8 cellular contexts compared by ENCODE assay signal in genomic region chr17:82497483-82498405, GRCh38. TPM values are rescaled to one million over a fixed set of nuclear protein-coding genes. Genes with fewer than 3 reads are reported as not detected.
DNase-seq lines count a peak whose midpoint lies in the region; ATAC-seq, FAIRE-seq and TF ChIP-seq lines count a peak whose summit lies in the region.

No MANE protein-coding gene starts in this region.

- 62% methylated on average over 51 of the region's 66 CpGs for WGBS in A549 (ENCODE audit: missing lambda C conversion rate)
- WGBS in right lobe of liver (ENCODE audit: insufficient coverage, low coverage, low lambda C conversion rate, missing lambda C conversion rate) = 24% methylated on average over 22 of the region's 66 CpGs

- no peak for TF ChIP-seq RAD21 in A549 (conservative IDR thresholded peaks at IDR 0.05 in 1 of 2, IDR thresholded peaks at IDR 0.05 in 1 of 2)

- TF ChIP-seq CTCF in A549 (IDR thresholded peaks at IDR 0.05) (no peak), GM13976 (IDR thresholded peaks at IDR 0.05; ENCODE audit: borderline replicate concordance, control extremely low read depth, extremely low read depth, insufficient read depth, missing control alignments) (no peak), choroid plexus epithelial cell (conservative IDR thresholded peaks at IDR 0.05; ENCODE audit: low read depth, low read length) (no peak), right lobe of liver (IDR thresholded peaks at IDR 0.05) (no peak)

- no peak for FAIRE-seq in A549 (lab: Jason Lieb, UNC)

- TF ChIP-seq POLR2A in A549 (IDR thresholded peaks at IDR 0.05; ENCODE audit: low read length) (no peak), right lobe of liver (IDR thresholded peaks at IDR 0.05) (no peak)

- H3K36me3 ChIP-seq in right lobe of liver = no peaks in the 10 kb centered on the region

- no peaks in the 10 kb centered on the region for H3K27me3 ChIP-seq in right lobe of liver

- H3K36me3 Mint-ChIP-seq in stimulated activated naive B cell treated with anti-CD40 and anti-IgM and Interleukin-4, amounts not matched to agents 10 μg/mL and 1 μg/mL and 100 μg/mL, for 72 hours = peaks cover 2 to 9% of the 10 kb centered on the region in 2 donors

- H3K4me3 Mint-ChIP-seq in stimulated activated naive B cell treated with anti-CD40 and anti-IgM and Interleukin-4, amounts not matched to agents 10 μg/mL and 1 μg/mL and 100 μg/mL, for 72 hours = peak overlapping the region; percentile 84 to 88

- intact Hi-C loops in right lobe of liver (cut with DNase I) = no loop called here

- TF ChIP-seq EP300 in A549 (IDR thresholded peaks at IDR 0.05) = no peak

- DNase-seq in A549 (ENCODE audit: low read depth in 1 of 2, low spot score in 1 of 2) = peak in 1 of 2 experiments; percentile 48
- peak; percentile 60 for DNase-seq in GM13976 (ENCODE audit: low spot score)
- no peak for DNase-seq in Jurkat, Clone E6-1 (ENCODE audit: low read depth, low spot score)
- DNase-seq in UCSD-AML1 (lab: John Stamatoyannopoulos, UW; ENCODE audit: unreplicated experiment) = peak; percentile 55
- DNase-seq in choroid plexus epithelial cell (ENCODE audit: low read depth) = peak; percentile 35
- DNase-seq in right lobe of liver = peak in 1 of 3 donors; percentile 49
- peak; percentile 34 for DNase-seq in stimulated activated naive B cell treated with anti-CD40 and anti-IgM and Interleukin-4, amounts not matched to agents 10 μg/mL and 1 μg/mL and 100 μg/mL, for 72 hours

- H3K9me3 Mint-ChIP-seq in stimulated activated naive B cell treated with anti-CD40 and anti-IgM and Interleukin-4, amounts not matched to agents 10 μg/mL and 1 μg/mL and 100 μg/mL, for 72 hours = no peaks in the 10 kb centered on the region

- H3K4me1 Mint-ChIP-seq in stimulated activated naive B cell treated with anti-CD40 and anti-IgM and Interleukin-4, amounts not matched to agents 10 μg/mL and 1 μg/mL and 100 μg/mL, for 72 hours = peaks cover 23 to 41% of the 10 kb centered on the region in 2 donors

- H3K27ac Mint-ChIP-seq in stimulated activated naive B cell treated with anti-CD40 and anti-IgM and Interleukin-4, amounts not matched to agents 10 μg/mL and 1 μg/mL and 100 μg/mL, for 72 hours = peak overlapping the region; percentile 89

- H3K27ac ChIP-seq in A549 (peak overlapping the region; percentile 76 to 86), right lobe of liver (peak overlapping the region; percentile 44 to 77 (median 50))

- peaks cover 0 to 6% of the 10 kb centered on the region in 2 donors for H3K27me3 Mint-ChIP-seq in stimulated activated naive B cell treated with anti-CD40 and anti-IgM and Interleukin-4, amounts not matched to agents 10 μg/mL and 1 μg/mL and 100 μg/mL, for 72 hours

- H3K4me2 ChIP-seq in A549 = peak overlapping the region; percentile 95

- H3K4me3 ChIP-seq in A549 (peak overlapping the region; percentile 54), choroid plexus epithelial cell (ENCODE audit: low read depth, low read length) (peak overlapping the region; percentile 60), right lobe of liver (peak overlapping the region; percentile 50 to 67 (median 52))
- peak overlapping the region; percentile 60 for H3K4me3 ChIP-seq in Jurkat, Clone E6-1 (ENCODE audit: low read length)

- peak; percentile 5 to 14; a peak in 4 of 6 replicates for ATAC-seq in A549
- peak; percentile 7 to 52 (median 40) for ATAC-seq in right lobe of liver
- peak; percentile 26 to 44 for ATAC-seq in stimulated activated naive B cell treated with anti-CD40 and anti-IgM and Interleukin-4, amounts not matched to agents 10 μg/mL and 1 μg/mL and 100 μg/mL, for 72 hours (replicated peaks)
- no peak for ATAC-seq in HG03135 (IDR thresholded peaks at IDR 0.05; ENCODE audit: unreplicated experiment)

- in situ Hi-C loops in GM13976 (cut with MboI; ENCODE audit: low sequenced_read_pairs, unreplicated experiment) = no loop called here

- H3K4me1 ChIP-seq in A549 = peaks cover 25% of the 10 kb centered on the region
- H3K4me1 ChIP-seq in right lobe of liver = peaks cover 0 to 8% (median 3%) of the 10 kb centered on the region in 4 donors

- no peaks in the 10 kb centered on the region for H3K9me3 ChIP-seq in A549
- H3K9me3 ChIP-seq in right lobe of liver = no peaks in the 10 kb centered on the region

- CTCF ChIA-PET in A549 (lab: Yijun Ruan, JAX) = interaction anchor here (0.7 to 2.3 kb wide), 5 partner anchors 9 to 138 kb away, joined by 3 to 10 read pairs (median 3); no protein-coding TSS in a partner anchor

- POLR2A ChIA-PET in A549 (lab: Yijun Ruan, JAX) = no interaction called here

TF ChIP-seq in A549, 52 proteins besides CTCF, POLR2A, EP300 and RAD21 (continues in another document):
- no peak for TF ChIP-seq ESRRA (IDR thresholded peaks at IDR 0.05; ENCODE audit: borderline replicate concordance, low read length)
- TF ChIP-seq ELK1 (IDR thresholded peaks at IDR 0.05; ENCODE audit: low read depth, low read length) = no peak
- peak; percentile 60; the same call in 1 of the 2 replicates for TF ChIP-seq ATOH8 (CRISPR knock-in tag; IDR thresholded peaks at IDR 0.05; ENCODE audit: low read depth)
- no peak for TF ChIP-seq USF2 (IDR thresholded peaks at IDR 0.05)
- no peak for TF ChIP-seq TP53 (CRISPR knock-in tag; IDR thresholded peaks at IDR 0.05)
- TF ChIP-seq SREBF2 (IDR thresholded peaks at IDR 0.05) = no peak
- TF ChIP-seq ZFP36 (IDR thresholded peaks at IDR 0.05; ENCODE audit: borderline replicate concordance, partially characterized antibody) = no peak
- no peak for TF ChIP-seq E2F6 (IDR thresholded peaks at IDR 0.05; ENCODE audit: borderline replicate concordance, low read depth)
- no peak for TF ChIP-seq GATA3 (IDR thresholded peaks at IDR 0.05; ENCODE audit: borderline replicate concordance)
- peak in 1 of 2 experiments; percentile 69; a peak in 2 of 5 replicates for TF ChIP-seq JUN (IDR thresholded peaks at IDR 0.05)
- TF ChIP-seq KDM1A (IDR thresholded peaks at IDR 0.05; ENCODE audit: low read depth) = no peak
- no peak for TF ChIP-seq HDAC2 (IDR thresholded peaks at IDR 0.05)
- no peak for TF ChIP-seq MAZ (IDR thresholded peaks at IDR 0.05; ENCODE audit: borderline replicate concordance, low read depth, low read length)
- TF ChIP-seq FOSL2 (IDR thresholded peaks at IDR 0.05) = no peak
- TF ChIP-seq FOSL2 (CRISPR knock-in tag; IDR thresholded peaks at IDR 0.05) = no peak
- TF ChIP-seq BHLHE40 (IDR thresholded peaks at IDR 0.05; ENCODE audit: low read depth, low read length) = no peak

RNA-seq across cellular contexts. Expression of gene FOXK2, which starts 21.8 kb away (rescaled TPM):
- polyA plus RNA-seq in A549 (2011; rRNA removed) (34.8 and 35.9 TPM in 2 replicates), A549 (2017; fragmentation: RNase III; extraction: RNeasy Plus Mini Kit Qiagen cat#74134 plus additional on column Dnase treatment) (37.5 to 39.2 TPM (median 38.2 TPM) in 3 replicates)
- 32.8 and 42.8 TPM in 2 replicates for polyA plus RNA-seq in A549 (2012; cell fraction: cytosol; rRNA removed)
- 49.2 and 51.8 TPM in 2 replicates for polyA plus RNA-seq in A549 (2012; cell fraction: nucleus; rRNA removed)
- polyA minus RNA-seq in A549 (2011; rRNA and poly(A)+ RNA removed) = 78.5 and 90.0 TPM in 2 replicates
- polyA plus RNA-seq in Jurkat, Clone E6-1 (2012; ENCODE audit: insufficient read depth, insufficient read length) = 51.4 TPM
- 10 to 100 TPM; 14.1 to 20.5 (median 16.1) TPM for total RNA-seq in right lobe of liver

RNA-seq across cellular contexts. Expression of gene NARF, which starts 39.2 kb away (rescaled TPM):
- polyA plus RNA-seq in A549 (2011; rRNA removed) (89.6 and 108 TPM in 2 replicates), A549 (2017; fragmentation: RNase III; extraction: RNeasy Plus Mini Kit Qiagen cat#74134 plus additional on column Dnase treatment) (38.2 to 51.2 TPM (median 45.0 TPM) in 3 replicates)
- 75.5 and 86.9 TPM in 2 replicates for polyA plus RNA-seq in A549 (2012; cell fraction: cytosol; rRNA removed)
- polyA plus RNA-seq in A549 (2012; cell fraction: nucleus; rRNA removed) = 56.9 and 86.5 TPM in 2 replicates
- 43.0 and 48.3 TPM in 2 replicates for polyA minus RNA-seq in A549 (2011; rRNA and poly(A)+ RNA removed)
- polyA plus RNA-seq in Jurkat, Clone E6-1 (2012; ENCODE audit: insufficient read depth, insufficient read length) = 173 TPM
- total RNA-seq in right lobe of liver = 10 to 100 TPM in 5 of 6 experiments, 1 to 10 TPM in 1; 9.3 to 48.6 (median 21.8) TPM

RNA-seq across cellular contexts. Expression of gene CYBC1, which starts 47.2 kb away (rescaled TPM):
- polyA plus RNA-seq in A549 (2011; rRNA removed) (68.6 and 81.8 TPM in 2 replicates), A549 (2017; fragmentation: RNase III; extraction: RNeasy Plus Mini Kit Qiagen cat#74134 plus additional on column Dnase treatment) (74.3 to 89.8 TPM (median 86.5 TPM) in 3 replicates)
- 103 and 118 TPM in 2 replicates for polyA plus RNA-seq in A549 (2012; cell fraction: cytosol; rRNA removed)
- polyA plus RNA-seq in A549 (2012; cell fraction: nucleus; rRNA removed) = 189 and 277 TPM in 2 replicates
- polyA minus RNA-seq in A549 (2011; rRNA and poly(A)+ RNA removed) = 63.4 and 73.2 TPM in 2 replicates
- polyA plus RNA-seq in Jurkat, Clone E6-1 (2012; ENCODE audit: insufficient read depth, insufficient read length) = 168 TPM
- 10 to 100 TPM; 29.4 to 82.4 (median 46.4) TPM for total RNA-seq in right lobe of liver
